In genomic region chr19:5947435-5947834, GRCh38 we compare ENCODE assay signal across 1 cellular context.
A peak's percentile ranks its signal among the peaks of the same experiment; 100 is the strongest.
TF ChIP-seq lines count a peak whose summit lies in the region.

No MANE protein-coding gene starts in this region.

TF ChIP-seq in HepG2, 621 proteins besides CTCF, POLR2A, EP300 and RAD21:
- TF ChIP-seq ZBTB33 (CRISPR knock-in tag; IDR thresholded peaks at IDR 0.05) (peak; percentile 23; the same call in 1 of the 2 replicates), NR1H2 (CRISPR knock-in tag; IDR thresholded peaks at IDR 0.05; ENCODE audit: borderline replicate concordance, low read depth) (no peak)
